ENCODE assay signal across 1 cellular context in the genomic region with DNA sequence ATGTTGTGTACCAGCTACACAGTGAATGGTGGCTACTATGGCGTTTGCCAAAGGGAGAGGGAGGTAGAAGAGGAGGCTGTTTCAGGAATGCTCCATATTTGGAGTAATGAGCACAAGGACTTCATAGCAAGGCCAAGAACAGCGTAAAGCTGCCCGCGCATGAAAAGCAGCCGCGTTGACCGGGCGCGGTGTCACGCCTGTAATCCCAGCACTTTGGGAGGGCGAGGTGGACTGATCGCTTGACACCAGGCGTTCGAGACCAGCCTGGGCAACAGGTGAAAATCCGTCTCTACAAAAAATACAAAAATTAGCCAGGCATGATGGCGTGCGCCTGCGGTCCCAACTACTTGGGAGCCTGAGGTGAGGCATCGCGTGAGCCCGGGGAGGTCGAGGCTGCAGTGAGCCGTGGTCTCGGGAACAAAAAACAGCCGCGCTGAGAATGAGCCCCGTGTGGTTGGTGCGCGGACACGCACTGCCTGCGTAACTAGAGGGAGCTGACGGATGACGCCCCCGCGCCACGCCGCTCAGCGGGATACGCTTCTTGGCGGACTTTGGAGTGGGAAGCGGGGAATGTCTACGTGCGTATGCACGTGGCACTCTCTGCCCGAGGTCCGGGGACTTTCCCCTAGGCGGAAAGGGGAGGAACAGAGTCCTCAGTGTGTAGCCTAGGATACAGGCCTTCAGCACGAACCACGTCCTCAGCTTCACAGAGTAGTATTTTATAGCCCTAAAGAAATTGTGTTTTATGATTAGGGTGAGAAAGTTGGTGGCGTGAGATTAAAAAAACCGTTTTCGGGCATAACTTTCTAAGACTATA.
TF ChIP-seq lines count a peak whose summit lies in the region.

Gene RMRP (minus strand): TSS at position 693 of the 817 bp plus-strand sequence.

TF ChIP-seq in HepG2, 621 proteins besides CTCF, POLR2A, EP300 and RAD21 (continued from another document and continues in another):
- TF ChIP-seq, protein P1, sequence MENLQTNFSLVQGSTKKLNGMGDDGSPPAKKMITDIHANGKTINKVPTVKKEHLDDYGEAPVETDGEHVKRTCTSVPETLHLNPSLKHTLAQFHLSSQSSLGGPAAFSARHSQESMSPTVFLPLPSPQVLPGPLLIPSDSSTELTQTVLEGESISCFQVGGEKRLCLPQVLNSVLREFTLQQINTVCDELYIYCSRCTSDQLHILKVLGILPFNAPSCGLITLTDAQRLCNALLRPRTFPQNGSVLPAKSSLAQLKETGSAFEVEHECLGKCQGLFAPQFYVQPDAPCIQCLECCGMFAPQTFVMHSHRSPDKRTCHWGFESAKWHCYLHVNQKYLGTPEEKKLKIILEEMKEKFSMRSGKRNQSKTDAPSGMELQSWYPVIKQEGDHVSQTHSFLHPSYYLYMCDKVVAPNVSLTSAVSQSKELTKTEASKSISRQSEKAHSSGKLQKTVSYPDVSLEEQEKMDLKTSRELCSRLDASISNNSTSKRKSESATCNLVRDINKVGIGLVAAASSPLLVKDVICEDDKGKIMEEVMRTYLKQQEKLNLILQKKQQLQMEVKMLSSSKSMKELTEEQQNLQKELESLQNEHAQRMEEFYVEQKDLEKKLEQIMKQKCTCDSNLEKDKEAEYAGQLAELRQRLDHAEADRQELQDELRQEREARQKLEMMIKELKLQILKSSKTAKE (CRISPR knock-in tag; IDR thresholded peaks at IDR 0.05; ENCODE audit: borderline replicate concordance) = peak; percentile 85; the same call in 1 of the 2 replicates
- TF ChIP-seq KLF9 (CRISPR knock-in tag; IDR thresholded peaks at IDR 0.05; ENCODE audit: low read depth) (peak; percentile 62; the same call in 1 of the 2 replicates), KAT7 (CRISPR knock-in tag; IDR thresholded peaks at IDR 0.05; ENCODE audit: borderline replicate concordance) (peak; percentile 78; the same call in 1 of the 2 replicates), ZNF432 (CRISPR knock-in tag; IDR thresholded peaks at IDR 0.05; ENCODE audit: borderline replicate concordance) (no peak), NFE2L2 (IDR thresholded peaks at IDR 0.05; ENCODE audit: low read length) (no peak), MTF1 (CRISPR knock-in tag; IDR thresholded peaks at IDR 0.05) (peak; percentile 94; the same call in 1 of the 2 replicates), ATM (IDR thresholded peaks at IDR 0.05; ENCODE audit: borderline replicate concordance) (no peak), AKAP8 (CRISPR knock-in tag; IDR thresholded peaks at IDR 0.05) (no peak; the same call in 1 of the 2 replicates), ZSCAN30 (CRISPR knock-in tag; IDR thresholded peaks at IDR 0.05) (peak; percentile 57; the same call in 1 of the 2 replicates), ZNF260 (CRISPR knock-in tag; IDR thresholded peaks at IDR 0.05; ENCODE audit: borderline replicate concordance, low read depth) (no peak), CHD2 (IDR thresholded peaks at IDR 0.05; ENCODE audit: low read depth, low read length) (peak; percentile 64; the same call in 1 of the 2 replicates), MBD4 (IDR thresholded peaks at IDR 0.05; ENCODE audit: borderline replicate concordance, low read length) (no peak; the same call in 1 of the 2 replicates), CEBPB (IDR thresholded peaks at IDR 0.05; ENCODE audit: borderline replicate concordance, low read depth, low read length) (no peak), ZNF30 (CRISPR knock-in tag; IDR thresholded peaks at IDR 0.05) (no peak), DMTF1 (CRISPR knock-in tag; IDR thresholded peaks at IDR 0.05) (no peak), ZNF639 (CRISPR knock-in tag; conservative IDR thresholded peaks at IDR 0.05) (peak; percentile 78; the same call in 1 of the 2 replicates), SP1 (IDR thresholded peaks at IDR 0.05) (no peak), SP1 (CRISPR knock-in tag; IDR thresholded peaks at IDR 0.05) (peak; percentile 56; the same call in 1 of the 2 replicates), TP53 (CRISPR knock-in tag; conservative IDR thresholded peaks at IDR 0.05) (peak; percentile 95), ZNF343 (CRISPR knock-in tag; IDR thresholded peaks at IDR 0.05) (peak; percentile 89), RELA (CRISPR knock-in tag; IDR thresholded peaks at IDR 0.05) (peak; percentile 97), RXRA (CRISPR knock-in tag; IDR thresholded peaks at IDR 0.05) (peak; percentile 70), ZNF607 (CRISPR knock-in tag; IDR thresholded peaks at IDR 0.05; ENCODE audit: borderline replicate concordance) (peak; percentile 98), SATB2 (CRISPR knock-in tag; IDR thresholded peaks at IDR 0.05) (peak; percentile 64; the same call in 1 of the 2 replicates), RNF2 (conservative IDR thresholded peaks at IDR 0.05; ENCODE audit: low read depth) (no peak; the same call in none of the 2 replicates), ZNF75D (CRISPR knock-in tag; IDR thresholded peaks at IDR 0.05; ENCODE audit: borderline replicate concordance) (no peak), HINFP (CRISPR knock-in tag; IDR thresholded peaks at IDR 0.05; ENCODE audit: low read depth) (peak; percentile 98), ZNF768 (CRISPR knock-in tag; IDR thresholded peaks at IDR 0.05) (peak; percentile 91), SPEN (CRISPR knock-in tag; IDR thresholded peaks at IDR 0.05; ENCODE audit: low read depth) (peak; percentile 92), ZFP62 (CRISPR knock-in tag; IDR thresholded peaks at IDR 0.05) (peak; percentile 83; the same call in 1 of the 2 replicates), ZNF615 (CRISPR knock-in tag; IDR thresholded peaks at IDR 0.05; ENCODE audit: borderline replicate concordance) (no peak), ZNF317 (CRISPR knock-in tag; IDR thresholded peaks at IDR 0.05) (peak; percentile 78; the same call in 1 of the 2 replicates), SETDB1 (CRISPR knock-in tag; IDR thresholded peaks at IDR 0.05; ENCODE audit: borderline replicate concordance) (no peak), THYN1 (CRISPR knock-in tag; IDR thresholded peaks at IDR 0.05; ENCODE audit: borderline replicate concordance, low read depth) (no peak), IKZF4 (CRISPR knock-in tag; IDR thresholded peaks at IDR 0.05; ENCODE audit: borderline replicate concordance, low read depth, not compliant biosample characterization) (peak; percentile 78), SRSF9 (IDR thresholded peaks at IDR 0.05; ENCODE audit: borderline replicate concordance, insufficient read depth, low read depth, low read length, poor library complexity, severe bottlenecking) (no peak), ZNF329 (CRISPR knock-in tag; IDR thresholded peaks at IDR 0.05; ENCODE audit: low read depth) (peak; percentile 28; the same call in 1 of the 2 replicates), SMARCC2 (IDR thresholded peaks at IDR 0.05) (no peak), CCAR2 (optimal IDR thresholded peaks at IDR 0.05; ENCODE audit: low read depth, low read length) (peak; percentile 48), ZNF761 (CRISPR knock-in tag; conservative IDR thresholded peaks at IDR 0.05) (peak; percentile 81; the same call in 1 of the 2 replicates), SIN3B (IDR thresholded peaks at IDR 0.05; ENCODE audit: low read length) (no peak), ZNF207 (IDR thresholded peaks at IDR 0.05; ENCODE audit: borderline replicate concordance) (no peak)
- TF ChIP-seq, protein P2, sequence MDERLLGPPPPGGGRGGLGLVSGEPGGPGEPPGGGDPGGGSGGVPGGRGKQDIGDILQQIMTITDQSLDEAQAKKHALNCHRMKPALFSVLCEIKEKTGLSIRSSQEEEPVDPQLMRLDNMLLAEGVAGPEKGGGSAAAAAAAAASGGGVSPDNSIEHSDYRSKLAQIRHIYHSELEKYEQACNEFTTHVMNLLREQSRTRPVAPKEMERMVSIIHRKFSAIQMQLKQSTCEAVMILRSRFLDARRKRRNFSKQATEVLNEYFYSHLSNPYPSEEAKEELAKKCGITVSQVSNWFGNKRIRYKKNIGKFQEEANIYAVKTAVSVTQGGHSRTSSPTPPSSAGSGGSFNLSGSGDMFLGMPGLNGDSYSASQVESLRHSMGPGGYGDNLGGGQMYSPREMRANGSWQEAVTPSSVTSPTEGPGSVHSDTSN (CRISPR knock-in tag; IDR thresholded peaks at IDR 0.05) = no peak
- TF ChIP-seq, protein P3, sequence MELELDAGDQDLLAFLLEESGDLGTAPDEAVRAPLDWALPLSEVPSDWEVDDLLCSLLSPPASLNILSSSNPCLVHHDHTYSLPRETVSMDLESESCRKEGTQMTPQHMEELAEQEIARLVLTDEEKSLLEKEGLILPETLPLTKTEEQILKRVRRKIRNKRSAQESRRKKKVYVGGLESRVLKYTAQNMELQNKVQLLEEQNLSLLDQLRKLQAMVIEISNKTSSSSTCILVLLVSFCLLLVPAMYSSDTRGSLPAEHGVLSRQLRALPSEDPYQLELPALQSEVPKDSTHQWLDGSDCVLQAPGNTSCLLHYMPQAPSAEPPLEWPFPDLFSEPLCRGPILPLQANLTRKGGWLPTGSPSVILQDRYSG (CRISPR knock-in tag; IDR thresholded peaks at IDR 0.05) = peak; percentile 90; the same call in 1 of the 2 replicates
- TF ChIP-seq, protein P4, sequence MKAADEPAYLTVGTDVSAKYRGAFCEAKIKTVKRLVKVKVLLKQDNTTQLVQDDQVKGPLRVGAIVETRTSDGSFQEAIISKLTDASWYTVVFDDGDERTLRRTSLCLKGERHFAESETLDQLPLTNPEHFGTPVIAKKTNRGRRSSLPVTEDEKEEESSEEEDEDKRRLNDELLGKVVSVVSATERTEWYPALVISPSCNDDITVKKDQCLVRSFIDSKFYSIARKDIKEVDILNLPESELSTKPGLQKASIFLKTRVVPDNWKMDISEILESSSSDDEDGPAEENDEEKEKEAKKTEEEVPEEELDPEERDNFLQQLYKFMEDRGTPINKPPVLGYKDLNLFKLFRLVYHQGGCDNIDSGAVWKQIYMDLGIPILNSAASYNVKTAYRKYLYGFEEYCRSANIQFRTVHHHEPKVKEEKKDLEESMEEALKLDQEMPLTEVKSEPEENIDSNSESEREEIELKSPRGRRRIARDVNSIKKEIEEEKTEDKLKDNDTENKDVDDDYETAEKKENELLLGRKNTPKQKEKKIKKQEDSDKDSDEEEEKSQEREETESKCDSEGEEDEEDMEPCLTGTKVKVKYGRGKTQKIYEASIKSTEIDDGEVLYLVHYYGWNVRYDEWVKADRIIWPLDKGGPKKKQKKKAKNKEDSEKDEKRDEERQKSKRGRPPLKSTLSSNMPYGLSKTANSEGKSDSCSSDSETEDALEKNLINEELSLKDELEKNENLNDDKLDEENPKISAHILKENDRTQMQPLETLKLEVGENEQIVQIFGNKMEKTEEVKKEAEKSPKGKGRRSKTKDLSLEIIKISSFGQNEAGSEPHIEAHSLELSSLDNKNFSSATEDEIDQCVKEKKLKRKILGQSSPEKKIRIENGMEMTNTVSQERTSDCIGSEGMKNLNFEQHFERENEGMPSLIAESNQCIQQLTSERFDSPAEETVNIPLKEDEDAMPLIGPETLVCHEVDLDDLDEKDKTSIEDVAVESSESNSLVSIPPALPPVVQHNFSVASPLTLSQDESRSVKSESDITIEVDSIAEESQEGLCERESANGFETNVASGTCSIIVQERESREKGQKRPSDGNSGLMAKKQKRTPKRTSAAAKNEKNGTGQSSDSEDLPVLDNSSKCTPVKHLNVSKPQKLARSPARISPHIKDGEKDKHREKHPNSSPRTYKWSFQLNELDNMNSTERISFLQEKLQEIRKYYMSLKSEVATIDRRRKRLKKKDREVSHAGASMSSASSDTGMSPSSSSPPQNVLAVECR (CRISPR knock-in tag; IDR thresholded peaks at IDR 0.05; ENCODE audit: borderline replicate concordance) = peak; percentile 86; the same call in 1 of the 2 replicates
- TF ChIP-seq, protein P5, sequence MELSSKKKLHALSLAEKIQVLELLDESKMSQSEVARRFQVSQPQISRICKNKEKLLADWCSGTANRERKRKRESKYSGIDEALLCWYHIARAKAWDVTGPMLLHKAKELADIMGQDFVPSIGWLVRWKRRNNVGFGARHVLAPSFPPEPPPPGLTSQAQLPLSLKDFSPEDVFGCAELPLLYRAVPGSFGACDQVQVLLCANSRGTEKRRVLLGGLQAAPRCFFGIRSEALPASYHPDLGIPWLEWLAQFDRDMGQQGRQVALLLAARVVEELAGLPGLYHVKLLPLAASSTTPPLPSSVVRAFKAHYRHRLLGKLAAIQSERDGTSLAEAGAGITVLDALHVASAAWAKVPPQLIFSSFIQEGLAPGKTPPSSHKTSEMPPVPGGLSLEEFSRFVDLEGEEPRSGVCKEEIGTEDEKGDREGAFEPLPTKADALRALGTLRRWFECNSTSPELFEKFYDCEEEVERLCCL (CRISPR knock-in tag; IDR thresholded peaks at IDR 0.05; ENCODE audit: borderline replicate concordance) = 0 out of 2 replicates have a peak, but pooled peaks have one; percentile 56
